In genomic region chr1:80367058-80367457, GRCh38 we compare ENCODE assay signal across 31 cellular contexts.
"Had no signal": no experiment of that assay in that cellular context is flagged by ENCODE, and none has a peak within 500 bp of the region (broad histone marks: within the 10 kb centered on the region; RNA-seq: fewer than 3 reads in every experiment).

No MANE protein-coding gene starts in this region.

- H3K9me3 Mint-ChIP-seq: naive B cell, nephron progenitor cell, neural progenitor cell had no signal

- H3K4me1 Mint-ChIP-seq: immature natural killer cell; naive B cell; natural killer cell; nephron progenitor cell; stimulated activated naive B cell treated with anti-CD40 and anti-IgM and Interleukin-4, amounts not matched to agents 10 μg/mL and 1 μg/mL and 100 μg/mL, for 72 hours had no signal

- H3K27me3 Mint-ChIP-seq: naive B cell; progenitor cell of endocrine pancreas; stimulated activated naive B cell treated with anti-CD40 and anti-IgM and Interleukin-4, amounts not matched to agents 10 μg/mL and 1 μg/mL and 100 μg/mL, for 72 hours had no signal

- H3K9ac ChIP-seq: neural progenitor cell had no signal

- H3K4me1 ChIP-seq: left lung, lower lobe of right lung, neural progenitor cell, stomach, testis, thyroid gland, transverse colon, upper lobe of left lung, vagina had no signal

- H3K27ac Mint-ChIP-seq: immature natural killer cell; mesothelial cell of epicardium; naive B cell; natural killer cell; nephron progenitor cell; neural progenitor cell; progenitor cell of endocrine pancreas; stimulated activated naive B cell treated with anti-CD40 and anti-IgM and Interleukin-4, amounts not matched to agents 10 μg/mL and 1 μg/mL and 100 μg/mL, for 72 hours had no signal

- DNase-seq: hypothalamus; immature natural killer cell; kidney; left colon; left lung; lower lobe of right lung; mammary epithelial cell; mesenchymal stem cell; naive B cell; natural killer cell; nephron progenitor cell; ovary; right cardiac atrium; stimulated activated CD4-positive, alpha-beta T cell treated with anti-CD3 and anti-CD28 coated beads, Interleukin-12 subunit alpha, Interleukin-12 subunit beta, amount 100 ng/mL, for 4 hours; stimulated activated CD4-positive, alpha-beta T cell treated with anti-CD3 and anti-CD28 coated beads, Interleukin-15, amount 100 ng/mL, for 24 hours; stimulated activated CD4-positive, alpha-beta T cell treated with anti-CD3 and anti-CD28 coated beads, Interleukin-2, amount 100 ng/mL, for 24 hours; stimulated activated CD4-positive, alpha-beta T cell treated with anti-CD3 and anti-CD28 coated beads, Interleukin-4, amount 100 ng/mL, for 1 hour; stimulated activated naive B cell treated with anti-CD40 and anti-IgM and Interleukin-4, amounts not matched to agents 10 μg/mL and 1 μg/mL and 100 μg/mL, for 72 hours; stimulated activated naive CD8-positive, alpha-beta T cell treated with anti-CD3 and anti-CD28 coated beads, Interleukin-15, Interleukin-2, amounts not matched to agents 100 U/mL and 50 U/mL, for 24 hours; stomach; testis; thyroid gland; transverse colon; upper lobe of left lung had no signal

- H3K4me3 ChIP-seq: left lung, lower lobe of right lung, neural progenitor cell, ovary, skin epidermis, stomach, testis, thyroid gland, transverse colon, upper lobe of left lung, vagina had no signal

- H3K27me3 ChIP-seq: left lung, neural progenitor cell, ovary, stomach, testis, thyroid gland, transverse colon, upper lobe of left lung, vagina had no signal

- H3K4me3 Mint-ChIP-seq: immature natural killer cell; mesothelial cell of epicardium; naive B cell; natural killer cell; nephron progenitor cell; neural progenitor cell; stimulated activated naive B cell treated with anti-CD40 and anti-IgM and Interleukin-4, amounts not matched to agents 10 μg/mL and 1 μg/mL and 100 μg/mL, for 72 hours had no signal

- ATAC-seq: left colon; left lung; lower lobe of right lung; natural killer cell; right cardiac atrium; sciatic nerve; stimulated activated naive B cell treated with anti-CD40 and anti-IgM and Interleukin-4, amounts not matched to agents 10 μg/mL and 1 μg/mL and 100 μg/mL, for 72 hours; stimulated activated naive CD8-positive, alpha-beta T cell treated with anti-CD3 and anti-CD28 coated beads, Interleukin-15, Interleukin-2, amounts not matched to agents 100 U/mL and 50 U/mL, for 24 hours had no signal

- H3K4me2 ChIP-seq: neural progenitor cell had no signal

- H3K36me3 Mint-ChIP-seq: immature natural killer cell; mesothelial cell of epicardium; naive B cell; neural progenitor cell; stimulated activated naive B cell treated with anti-CD40 and anti-IgM and Interleukin-4, amounts not matched to agents 10 μg/mL and 1 μg/mL and 100 μg/mL, for 72 hours had no signal

- H3K36me3 ChIP-seq: left lung, lower lobe of right lung, neural progenitor cell, ovary, stomach, thyroid gland, transverse colon, upper lobe of left lung, vagina had no signal

- H2AFZ ChIP-seq: neural progenitor cell had no signal

- H3K9me3 ChIP-seq: left lung, lower lobe of right lung, ovary, testis, thyroid gland, transverse colon, upper lobe of left lung, vagina had no signal

- FAIRE-seq: islet of Langerhans, kidney had no signal

- H3K27ac ChIP-seq: left lung, lower lobe of right lung, neural progenitor cell, ovary, skin epidermis, stomach, testis, thyroid gland, transverse colon, upper lobe of left lung, vagina had no signal
